Comparison of ENCODE assay signal across 28 cellular contexts in the genomic region with DNA sequence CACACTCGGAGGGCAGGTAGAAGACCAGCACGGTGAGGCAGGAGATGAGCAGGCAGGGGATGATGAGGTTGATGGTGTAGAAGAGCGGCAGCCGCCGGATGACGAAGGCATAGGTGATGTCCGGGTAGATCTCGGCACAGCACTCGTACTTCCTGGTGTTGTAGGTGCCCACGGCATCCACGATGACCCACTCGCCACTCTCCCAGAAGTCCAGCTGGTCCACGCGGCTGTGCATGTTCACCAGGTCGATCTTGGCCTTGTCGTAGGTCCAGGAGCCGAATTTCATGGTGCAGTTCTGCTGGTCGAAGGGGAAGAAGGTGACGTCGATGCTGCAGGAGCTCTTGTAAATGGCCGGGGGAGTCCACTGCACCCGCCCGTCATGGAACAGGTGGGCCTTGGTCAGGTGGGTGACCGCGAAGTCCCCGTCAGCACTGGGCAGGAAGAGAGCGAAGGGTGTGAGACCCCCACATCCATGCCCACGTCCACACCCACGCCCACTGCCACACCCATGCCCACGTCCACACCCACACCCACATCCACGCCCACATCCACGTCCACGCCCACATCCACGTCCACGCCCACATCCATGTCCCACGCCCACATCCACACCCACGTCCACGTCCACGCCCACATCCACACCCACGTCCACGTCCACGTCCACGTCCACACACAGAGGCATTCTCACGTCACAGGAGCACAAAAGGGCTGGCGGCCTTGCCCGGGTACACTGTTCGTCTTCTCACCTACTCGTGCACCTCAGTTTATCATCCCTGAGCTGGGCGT. TPM values are rescaled to one million over a fixed set of nuclear protein-coding genes. Genes with fewer than 3 reads are reported as not detected.
DNase-seq lines count a peak whose midpoint lies in the region; ATAC-seq, FAIRE-seq and TF ChIP-seq lines count a peak whose summit lies in the region.
"Had no signal": no experiment of that assay in that cellular context is flagged by ENCODE, and none has a peak within 500 bp of the region (broad histone marks: within the 10 kb centered on the region; RNA-seq: fewer than 3 reads in every experiment).

No MANE protein-coding gene starts in this region.

- no peak overlapping the region for H4K8ac ChIP-seq in trophoblast cell (ENCODE audit: low read depth, low read length)

- H3K27me3 ChIP-seq in trophoblast cell (ENCODE audit: insufficient read depth, low read length): no peaks in the 10 kb centered on the region

- no peak overlapping the region for H3K4me2 ChIP-seq in trophoblast cell (ENCODE audit: low read length)
- H3K4me2 ChIP-seq: PC-9 had no signal

- H2AFZ ChIP-seq in trophoblast cell (ENCODE audit: insufficient read depth, low read length, poor library complexity): no peak overlapping the region
- H2AFZ ChIP-seq: PC-9 had no signal

- peaks cover 0 to 6% of the 10 kb centered on the region in 2 donors for H3K4me1 ChIP-seq in kidney (ENCODE audit: control insufficient read depth in 1 of 2, insufficient read depth in 1 of 2, low read depth in 1 of 2, low read length in 2 of 2)
- no peaks in the 10 kb centered on the region for H3K4me1 ChIP-seq in trophoblast cell (ENCODE audit: control insufficient read depth in 1 of 2, insufficient read depth in 2 of 2, low read length in 2 of 2)

- peak; percentile 85 for FAIRE-seq in HTR-8/SVneo (lab: Jason Lieb, UNC)
- FAIRE-seq in kidney (lab: Jason Lieb, UNC): no peak
- FAIRE-seq: A204.1, D721Med, GM19239 had no signal

- H2BK5ac ChIP-seq in trophoblast cell (ENCODE audit: low read depth, low read length, poor library complexity): no peak overlapping the region

- H3K4ac ChIP-seq in trophoblast cell (ENCODE audit: low read depth, low read length): no peak overlapping the region

- H3K23ac ChIP-seq in trophoblast cell (ENCODE audit: low read length): no peak overlapping the region

- H3K27ac ChIP-seq in kidney (ENCODE audit: low read depth in 2 of 2, low read length in 2 of 2) (no peak overlapping the region), trophoblast cell (ENCODE audit: low read depth, low read length) (no peak overlapping the region)
- H3K27ac ChIP-seq: BLaER1, PC-9 had no signal

- H2BK12ac ChIP-seq in trophoblast cell (ENCODE audit: low read length): no peak overlapping the region

- H4K12ac ChIP-seq in trophoblast cell (ENCODE audit: low read depth, low read length): no peak overlapping the region

- H3K4me3 ChIP-seq in kidney (ENCODE audit: low read length in 2 of 2): no peak overlapping the region
- peak overlapping the region; percentile 13 for H3K4me3 ChIP-seq in trophoblast cell (ENCODE audit: low read depth, low read length)
- H3K4me3 ChIP-seq: BLaER1, PC-9 had no signal

- H3K14ac ChIP-seq in trophoblast cell (ENCODE audit: low read length): no peak overlapping the region

- H3K9me3 ChIP-seq in kidney (ENCODE audit: control insufficient read depth in 1 of 2, low read length in 2 of 2) (no peaks in the 10 kb centered on the region), trophoblast cell (ENCODE audit: insufficient read depth, low read depth, low read length) (peaks cover 18% of the 10 kb centered on the region)
- H3K9me3 ChIP-seq: BLaER1 had no signal

- ATAC-seq in left ventricle myocardium superior: no peak
- ATAC-seq in Right ventricle myocardium superior (ENCODE audit: poor library complexity): no peak

- no CpG with 5 or more reads among the region's 49 CpGs for WGBS in trophoblast cell (ENCODE audit: extremely low coverage, insufficient coverage, insufficient read length)

- no peak overlapping the region for H4K91ac ChIP-seq in trophoblast cell (ENCODE audit: low read depth, low read length)

- H3K9ac ChIP-seq in kidney (ENCODE audit: low read length in 2 of 2): no peak overlapping the region
- H3K9ac ChIP-seq in trophoblast cell (ENCODE audit: low read length): no peak overlapping the region
- H3K9ac ChIP-seq: BLaER1 had no signal

- H3K36me3 ChIP-seq in kidney (ENCODE audit: control insufficient read depth in 1 of 2, insufficient read depth in 2 of 2, low read length in 2 of 2) (no peaks in the 10 kb centered on the region), trophoblast cell (ENCODE audit: control insufficient read depth in 1 of 2, insufficient read depth in 2 of 2, low read length in 2 of 2) (no peaks in the 10 kb centered on the region)
- H3K36me3 ChIP-seq: BLaER1 had no signal

- no peak overlapping the region for H2AK5ac ChIP-seq in trophoblast cell (ENCODE audit: low read length)

- H2BK120ac ChIP-seq in trophoblast cell (ENCODE audit: insufficient read depth, low read length, poor library complexity): no peak overlapping the region

- no peak overlapping the region for H3K18ac ChIP-seq in trophoblast cell (ENCODE audit: low read length)

- no peaks in the 10 kb centered on the region for H3K79me2 ChIP-seq in trophoblast cell (ENCODE audit: control insufficient read depth, insufficient read depth, low read length, poor library complexity)

- peak; percentile 18 for DNase-seq in left ventricle myocardium superior
- no peak for DNase-seq in Right ventricle myocardium superior
- DNase-seq in HTR-8/SVneo (ENCODE audit: insufficient read length, low spot score): no peak
- peak; percentile 52 for DNase-seq in kidney
- DNase-seq in trophoblast cell: no peak
- no peak for DNase-seq in NCI-H345 (lab: John Stamatoyannopoulos, UW)
- DNase-seq in NCI-H82 (lab: John Stamatoyannopoulos, UW): no peak
- DNase-seq in GM19240 (ENCODE audit: insufficient read length, low spot score): no peak
- DNase-seq: CD4-positive, CD25-positive, alpha-beta regulatory T cell; H7; HFFc6; Karpas-422; NCI-H1092 treated with DMSO at 0.1 percent for 48 hours; NCI-H1436; NCI-H187; NCI-H2081 treated with DMSO at 0.1 percent for 48 hours; NCI-H2171 treated with DMSO at 0.1 percent for 48 hours; NCI-H524; NCI-H774; NK-92 treated with Interleukin-12 subunit alpha and Interleukin-12 subunit beta, amount 100 ng/mL, for 24 hours; PC-9; SHP77 treated with DMSO at 0.1 percent for 48 hours had no signal

- intact Hi-C loops in left ventricle myocardium superior (cut with micrococcal nuclease): no loop called here
- intact Hi-C loops in Right ventricle myocardium superior (cut with DNase I): no loop called here
- intact Hi-C loops in kidney (cut with DNase I): no loop called here

- H3K79me1 ChIP-seq in trophoblast cell (ENCODE audit: low read length): no peaks in the 10 kb centered on the region

- no peak for TF ChIP-seq CTCF in kidney (IDR thresholded peaks at IDR 0.05; ENCODE audit: borderline replicate concordance, extremely low read depth, insufficient read depth)

RNA-seq across cellular contexts. Expression of a gene that starts 10.4 kb away (rescaled TPM):
- total RNA-seq in left ventricle myocardium superior (1.8 TPM), Right ventricle myocardium superior (1.5 TPM), kidney (0.44 TPM)
- polyA plus RNA-seq in kidney (ENCODE audit: insufficient read depth, low read depth, low replicate concordance): 0.67 TPM
- polyA plus RNA-seq in trophoblast cell (2013): not detected in 2 replicates
- total RNA-seq: CD4-positive, CD25-positive, alpha-beta regulatory T cell; HFFc6; PC-9; RPMI7951 had no signal
- polyA plus RNA-seq: AG04450; CD4-positive, CD25-positive, alpha-beta regulatory T cell had no signal

RNA-seq across cellular contexts. Expression of a gene that starts 57.8 kb away (rescaled TPM):
- total RNA-seq in left ventricle myocardium superior (not detected), Right ventricle myocardium superior (not detected), kidney (not detected)
- 0.58 TPM for polyA plus RNA-seq in kidney (ENCODE audit: insufficient read depth, low read depth, low replicate concordance)
- 0.23 and 0.26 TPM in 2 replicates for polyA plus RNA-seq in trophoblast cell (2013)
- total RNA-seq: PC-9, RPMI7951 had no signal
- polyA plus RNA-seq: AG04450; CD4-positive, CD25-positive, alpha-beta regulatory T cell had no signal

Comparison
In these comparisons a context has a peak if more than half of its experiments do, and no peak if none do; other contexts are left out.
1. DNase-seq: peak in left ventricle myocardium superior (single experiment) and kidney (single experiment); none in Right ventricle myocardium superior (single experiment), HTR-8/SVneo (single experiment), trophoblast cell (0 of 2), NCI-H345 (single experiment), NCI-H82 (single experiment) and GM19240 (single experiment).